1 cellular context compared by ENCODE assay signal in the genomic region with DNA sequence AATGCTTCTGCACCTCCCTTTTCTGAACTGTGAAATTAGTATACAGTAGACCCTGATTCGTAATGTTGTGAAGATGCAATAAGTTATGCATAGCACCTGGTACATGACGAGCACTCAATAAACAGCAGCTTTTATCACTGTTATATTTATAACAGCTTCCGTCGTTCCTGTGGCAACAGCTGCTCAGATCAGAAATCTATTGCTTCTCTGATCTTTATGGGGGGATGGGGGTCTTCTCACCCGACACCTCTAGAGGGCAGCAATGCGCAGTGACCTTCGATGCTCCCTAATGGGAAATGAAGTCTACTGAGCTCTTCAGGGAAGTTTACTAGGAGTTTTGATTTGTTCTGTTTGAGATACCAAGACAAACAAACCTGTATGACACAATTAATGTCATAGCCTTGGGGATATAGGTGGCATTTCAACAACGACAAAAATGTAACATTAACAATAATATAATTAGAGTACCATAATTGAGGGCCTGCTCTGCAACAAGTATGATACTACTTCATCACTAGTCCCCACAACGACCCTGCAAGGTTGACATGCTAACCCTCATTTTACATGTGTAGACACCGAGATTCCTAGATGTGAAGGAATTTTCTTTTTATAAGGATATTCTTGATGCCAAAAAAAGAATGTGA.
TF ChIP-seq lines count a peak whose summit lies in the region.

No MANE protein-coding gene starts in this region.

TF ChIP-seq in endothelial cell of umbilical vein, 7 proteins besides CTCF, POLR2A, EP300 and RAD21 (continued from another document):
- TF ChIP-seq POLR2AphosphoS5 (IDR thresholded peaks at IDR 0.05; ENCODE audit: insufficient read depth, low read depth, low read length) (no peak), MYC (IDR thresholded peaks at IDR 0.05; ENCODE audit: low read depth, low read length) (no peak), JUN (IDR thresholded peaks at IDR 0.05; ENCODE audit: borderline replicate concordance, insufficient read depth, insufficient read length, low read depth) (no peak), FOS (IDR thresholded peaks at IDR 0.05; ENCODE audit: borderline replicate concordance, insufficient read depth, low read length) (no peak), EZH2 (IDR thresholded peaks at IDR 0.05; ENCODE audit: borderline replicate concordance, low read depth, low read length, severe bottlenecking) (no peak)
TF ChIP-seq in endothelial cell of umbilical vein: peak in this region for 0.
